Comparison of ENCODE assay signal across 14 cellular contexts in genomic region chr1:9231648-9232332, GRCh38. TPM values are rescaled to one million over a fixed set of nuclear protein-coding genes. Genes with fewer than 3 reads are reported as not detected.
DNase-seq lines count a peak whose midpoint lies in the region; ATAC-seq and TF ChIP-seq lines count a peak whose summit lies in the region.
"Had no signal": no experiment of that assay in that cellular context is flagged by ENCODE, and none has a peak within 500 bp of the region (broad histone marks: within the 10 kb centered on the region; RNA-seq: fewer than 3 reads in every experiment).

No MANE protein-coding gene starts in this region.

- intact Hi-C loops in CD4-positive, alpha-beta T cell (cut with DNase I, micrococcal nuclease): loop anchor here in 1 of 2 experiments (5.0 to 10.0 kb wide), 5 partner anchors 196 to 1243 kb away; partner anchors contain the start of genes DFFA, PEX14, RERE and SLC25A33
- intact Hi-C loops in Caco-2 (cut with micrococcal nuclease; ENCODE audit: unreplicated experiment): no loop called here

- H3K4me1 Mint-ChIP-seq in CD4-positive, alpha-beta T cell (ENCODE audit: low read depth): peaks cover 14% of the 10 kb centered on the region
- H3K4me1 Mint-ChIP-seq in nephron (peaks cover 3% of the 10 kb centered on the region), Caco-2 (ENCODE audit: low read depth, unreplicated experiment) (no peaks in the 10 kb centered on the region)

- peaks cover 17% of the 10 kb centered on the region for H3F3A ChIP-seq in MM.1S (ENCODE audit: insufficient read depth, low read length)

- TF ChIP-seq CTCF in CD4-positive, alpha-beta T cell (IDR thresholded peaks at IDR 0.05): no peak
- TF ChIP-seq CTCF in MM.1S (IDR thresholded peaks at IDR 0.05; ENCODE audit: low read length): no peak
- TF ChIP-seq CTCF in cardiac fibroblast (IDR thresholded peaks at IDR 0.05; ENCODE audit: low read depth, low read length): no peak
- no peak for TF ChIP-seq CTCF in nephron (IDR thresholded peaks at IDR 0.05; ENCODE audit: unreplicated experiment in 3 of 3)
- no peak for TF ChIP-seq CTCF in Caco-2 (IDR thresholded peaks at IDR 0.05; ENCODE audit: insufficient read depth in 1 of 2, low read depth in 1 of 2, low read length in 1 of 2, severe bottlenecking in 1 of 2, unreplicated experiment in 1 of 2)

- POLR2A ChIA-PET in CD4-positive, alpha-beta T cell (lab: Charles Lee): no interaction called here
- POLR2A ChIA-PET in Caco-2 (lab: Charles Lee): no interaction called here

- no peak overlapping the region for H2AFZ ChIP-seq in MM.1S (ENCODE audit: low read length)

- H3K4me1 ChIP-seq in MM.1S (ENCODE audit: low read length) (peaks cover 11% of the 10 kb centered on the region), Caco-2 (0 out of 2 replicates have a peak, but pooled peaks cover 5% of the 10 kb centered on the region)
- H3K4me1 ChIP-seq: BE2C had no signal

- H3K4me3 ChIP-seq in MM.1S (ENCODE audit: low read length) (peak overlapping the region; percentile 2; the same call in 1 of the 2 replicates), cardiac fibroblast (replicated peaks in 1 of 2; ENCODE audit: low read depth in 2 of 2, low read length in 2 of 2) (no peak overlapping the region), Caco-2 (ENCODE audit: low read depth, low read length) (no peak overlapping the region)
- H3K4me3 ChIP-seq: right atrium auricular region had no signal

- no peaks in the 10 kb centered on the region for H3K79me2 ChIP-seq in MM.1S (ENCODE audit: low read length)

- H3K9me3 Mint-ChIP-seq in CD4-positive, alpha-beta T cell: no peaks in the 10 kb centered on the region
- H3K9me3 Mint-ChIP-seq in nephron: no peaks in the 10 kb centered on the region
- no peaks in the 10 kb centered on the region for H3K9me3 Mint-ChIP-seq in Caco-2 (ENCODE audit: unreplicated experiment)

- BruUV-seq in Caco-2 (replicated peaks; lab: Mats Ljungman, UMichigan): no TSS peak

- H3K27me3 Mint-ChIP-seq in CD4-positive, alpha-beta T cell: no peaks in the 10 kb centered on the region
- H3K27me3 Mint-ChIP-seq in nephron (ENCODE audit: low read depth) (peaks cover 3% of the 10 kb centered on the region), Caco-2 (ENCODE audit: insufficient read depth, unreplicated experiment) (no peaks in the 10 kb centered on the region)

- no peaks in the 10 kb centered on the region for H3K27me3 ChIP-seq in CD4-positive, alpha-beta T cell (ENCODE audit: control insufficient read depth, insufficient read depth, low read length)
- H3K27me3 ChIP-seq in MM.1S (replicated peaks; ENCODE audit: insufficient read depth, low read length): no peaks in the 10 kb centered on the region
- no peaks in the 10 kb centered on the region for H3K27me3 ChIP-seq in Caco-2 (replicated peaks; ENCODE audit: control insufficient read depth, insufficient read depth, low read length)
- H3K27me3 ChIP-seq: BE2C, right atrium auricular region had no signal

- no peaks in the 10 kb centered on the region for H3K9me3 ChIP-seq in CD4-positive, alpha-beta T cell (ENCODE audit: control insufficient read depth, low read length)
- no peaks in the 10 kb centered on the region for H3K9me3 ChIP-seq in MM.1S (replicated peaks; ENCODE audit: insufficient read depth, low read length)
- no peaks in the 10 kb centered on the region for H3K9me3 ChIP-seq in Caco-2
- H3K9me3 ChIP-seq: BE2C, right atrium auricular region had no signal

- H3K36me3 Mint-ChIP-seq in CD4-positive, alpha-beta T cell (ENCODE audit: low read depth): peaks cover 3% of the 10 kb centered on the region
- H3K36me3 Mint-ChIP-seq in nephron (ENCODE audit: low read depth) (peaks cover 3% of the 10 kb centered on the region), Caco-2 (ENCODE audit: insufficient read depth, unreplicated experiment) (peaks cover 13% of the 10 kb centered on the region)

- no peak overlapping the region for H3K27ac Mint-ChIP-seq in CD4-positive, alpha-beta T cell
- peak overlapping the region in 2 of 3 experiments; percentile 34 to 67 for H3K27ac Mint-ChIP-seq in nephron
- H3K27ac Mint-ChIP-seq in Caco-2 (ENCODE audit: unreplicated experiment): no peak overlapping the region

- ATAC-seq in CD4-positive, alpha-beta T cell (ENCODE audit: poor library complexity): no peak
- ATAC-seq in GM19395 (IDR thresholded peaks at IDR 0.05; ENCODE audit: unreplicated experiment): no peak

- H3K36me3 ChIP-seq in MM.1S (replicated peaks; ENCODE audit: insufficient read depth, low read length) (no peaks in the 10 kb centered on the region), Caco-2 (ENCODE audit: control insufficient read depth, insufficient read depth, low read length) (no peaks in the 10 kb centered on the region)
- H3K36me3 ChIP-seq: BE2C, right atrium auricular region had no signal

- no peak for DNase-seq in CD4-positive, alpha-beta T cell
- DNase-seq in MM.1S (no peak), cardiac fibroblast (ENCODE audit: low read depth in 2 of 2) (peak; percentile 30 to 61), SKM-1 (lab: John Stamatoyannopoulos, UW; ENCODE audit: unreplicated experiment) (no peak), Caco-2 (no peak)
- no peak for DNase-seq in activated CD4-positive, CD25-positive, alpha-beta regulatory T cell (lab: John Stamatoyannopoulos, UW)
- DNase-seq: activated CD8-positive, alpha-beta memory T cell treated with anti-CD3 and anti-CD28 coated beads, Interleukin-2, amount 50 U/mL, for 48 hours; BE2C; glutamatergic neuron; NCI-H82; T1000 had no signal

- no peak overlapping the region for H3K9ac ChIP-seq in MM.1S (ENCODE audit: low read length)

- no peaks in the 10 kb centered on the region for H3K9me2 ChIP-seq in MM.1S (replicated peaks; ENCODE audit: insufficient read depth, low read length)

- H4K20me1 ChIP-seq in MM.1S (ENCODE audit: insufficient read depth, low read length): no peaks in the 10 kb centered on the region

- H3K4me3 Mint-ChIP-seq in CD4-positive, alpha-beta T cell: peak overlapping the region; percentile 44
- H3K4me3 Mint-ChIP-seq in nephron (peak overlapping the region; percentile 57 to 61 (median 59)), Caco-2 (ENCODE audit: unreplicated experiment) (no peak overlapping the region)

- CTCF ChIA-PET in CD4-positive, alpha-beta T cell (lab: Charles Lee): interaction anchor here (0.7 kb wide), 1 partner anchor 259 kb away, joined by 4 read pairs; no protein-coding TSS in a partner anchor
- CTCF ChIA-PET in Caco-2 (lab: Charles Lee): no interaction called here

- peak overlapping the region; percentile 45 for H3K4me2 ChIP-seq in MM.1S (ENCODE audit: low read depth, low read length)

- no peak overlapping the region for H3K27ac ChIP-seq in CD4-positive, alpha-beta T cell (ENCODE audit: low read depth, low read length)
- peak overlapping the region; percentile 6; the same call in 1 of the 2 replicates for H3K27ac ChIP-seq in MM.1S (ENCODE audit: low read length)

RNA-seq across cellular contexts. Expression of gene H6PD, which starts 2.8 kb away (rescaled TPM):
- total RNA-seq in CD4-positive, alpha-beta T cell: 10 to 100 TPM; 13.6 to 13.9 TPM
- 10.1 and 13.0 TPM in 2 replicates for total RNA-seq in Caco-2 (2022)

Comparison
In these comparisons a context has a peak if more than half of its experiments do, and no peak if none do; other contexts are left out.
1. DNase-seq: peak in cardiac fibroblast (2 of 2); none in CD4-positive, alpha-beta T cell (0 of 10), MM.1S (single experiment), activated CD4-positive, CD25-positive, alpha-beta regulatory T cell (0 of 4), SKM-1 (single experiment) and Caco-2 (0 of 2).
2. H3K27ac Mint-ChIP-seq: peak in nephron (2 of 3); none in CD4-positive, alpha-beta T cell (single experiment) and Caco-2 (single experiment).